In genomic region chr5:136020001-136020382, GRCh38 we compare ENCODE assay signal across 13 cellular contexts. TPM values are rescaled to one million over a fixed set of nuclear protein-coding genes. Genes with fewer than 3 reads are reported as not detected.
DNase-seq lines count a peak whose midpoint lies in the region; TF ChIP-seq lines count a peak whose summit lies in the region.
"Had no signal": no experiment of that assay in that cellular context is flagged by ENCODE, and none has a peak within 500 bp of the region (broad histone marks: within the 10 kb centered on the region; RNA-seq: fewer than 3 reads in every experiment).

No MANE protein-coding gene starts in this region.

- H3K4me3 Mint-ChIP-seq in Calu3 (ENCODE audit: low read depth, unreplicated experiment), result peak overlapping the region; percentile 44
- no peak overlapping the region for H3K4me3 Mint-ChIP-seq in activated T-helper 2 cell treated with anti-CD3 and anti-CD28 coated beads, Interferon-gamma antibody, Interleukin-2, Interleukin-4, amounts not matched to agents 10 μg/mL and 5 μg/mL and 100 μg/mL, durations not matched to agents 14 hours and 24 hours and 36 hours (ENCODE audit: low read depth)
- H3K4me3 Mint-ChIP-seq: activated CD8-positive, alpha-beta T cell treated with anti-CD3 and anti-CD28 coated beads, Interleukin-2, amount 10 ng/mL, durations not matched to agents 7 days and 5 days; naive B cell had no signal

- H3K79me2 ChIP-seq in hepatocyte, result no peaks in the 10 kb centered on the region

- peak overlapping the region; percentile 88 for H3K27ac Mint-ChIP-seq in Calu3 (ENCODE audit: unreplicated experiment)
- H3K27ac Mint-ChIP-seq in activated T-helper 2 cell treated with anti-CD3 and anti-CD28 coated beads, Interferon-gamma antibody, Interleukin-2, Interleukin-4, amounts not matched to agents 10 μg/mL and 5 μg/mL and 100 μg/mL, durations not matched to agents 14 hours and 24 hours and 36 hours, result no peak overlapping the region
- H3K27ac Mint-ChIP-seq: activated CD8-positive, alpha-beta T cell treated with anti-CD3 and anti-CD28 coated beads, Interleukin-2, amount 10 ng/mL, durations not matched to agents 7 days and 5 days had no signal

- TF ChIP-seq CTCF in Calu3 (IDR thresholded peaks at IDR 0.05; ENCODE audit: unreplicated experiment) (no peak), WI38 (IDR thresholded peaks at IDR 0.05; ENCODE audit: low read depth, low read length) (no peak), hepatocyte (IDR thresholded peaks at IDR 0.05; ENCODE audit: poor library complexity) (no peak)

- peak overlapping the region; percentile 16; the same call in 1 of the 2 replicates for H3K4me3 ChIP-seq in WI38 (ENCODE audit: low read depth, low read length)
- no peak overlapping the region for H3K4me3 ChIP-seq in hepatocyte
- no peak overlapping the region for H3K4me3 ChIP-seq in skin epidermis

- no peak overlapping the region for H2AFZ ChIP-seq in hepatocyte

- H3K9me2 ChIP-seq in hepatocyte (replicated peaks; ENCODE audit: insufficient read depth), result no peaks in the 10 kb centered on the region

- peaks cover 3% of the 10 kb centered on the region for H3K9me3 Mint-ChIP-seq in Calu3 (ENCODE audit: low read depth, unreplicated experiment)
- no peaks in the 10 kb centered on the region for H3K9me3 Mint-ChIP-seq in activated T-helper 2 cell treated with anti-CD3 and anti-CD28 coated beads, Interferon-gamma antibody, Interleukin-2, Interleukin-4, amounts not matched to agents 10 μg/mL and 5 μg/mL and 100 μg/mL, durations not matched to agents 14 hours and 24 hours and 36 hours

- intact Hi-C loops in Calu3 (cut with micrococcal nuclease; ENCODE audit: unreplicated experiment), result no loop called here
- intact Hi-C loops in activated T-helper 2 cell treated with anti-CD3 and anti-CD28 coated beads, Interferon-gamma antibody, Interleukin-2, Interleukin-4, amounts not matched to agents 10 μg/mL and 5 μg/mL and 100 μg/mL, durations not matched to agents 14 hours and 24 hours and 36 hours (cut with micrococcal nuclease), result no loop called here

- no peaks in the 10 kb centered on the region for H3K27me3 ChIP-seq in hepatocyte

- H3K36me3 Mint-ChIP-seq in Calu3 (ENCODE audit: insufficient read depth, unreplicated experiment), result peaks cover 20% of the 10 kb centered on the region
- no peaks in the 10 kb centered on the region for H3K36me3 Mint-ChIP-seq in activated T-helper 2 cell treated with anti-CD3 and anti-CD28 coated beads, Interferon-gamma antibody, Interleukin-2, Interleukin-4, amounts not matched to agents 10 μg/mL and 5 μg/mL and 100 μg/mL, durations not matched to agents 14 hours and 24 hours and 36 hours (ENCODE audit: low read depth)
- H3K36me3 Mint-ChIP-seq: naive B cell had no signal

- H3K27ac ChIP-seq in hepatocyte (peak overlapping the region; percentile 96), skin epidermis (peak overlapping the region in 16 of 21 experiments; percentile 5 to 88 (median 56)), substantia nigra (ENCODE audit: low read depth, low read length, poor library complexity, severe bottlenecking) (no peak overlapping the region)

- H4K20me1 ChIP-seq in hepatocyte (ENCODE audit: insufficient read depth, poor library complexity, severe bottlenecking), result no peaks in the 10 kb centered on the region

- peak overlapping the region; percentile 46 for H3K4me2 ChIP-seq in hepatocyte

- CTCF ChIA-PET in Calu3 (lab: Charles Lee), result interaction anchor here (1.0 to 1.4 kb wide), 2 partner anchors 34 to 75 kb away, joined by 3 read pairs; no protein-coding TSS in a partner anchor

- BruUV-seq in Calu3 (replicated peaks; lab: Mats Ljungman, UMichigan), result no TSS peak

- 42% methylated on average over 2 of the region's 2 CpGs for WGBS in hepatocyte (ENCODE audit: low lambda C conversion rate, missing lambda C conversion rate)

- H3K36me3 ChIP-seq in hepatocyte (replicated peaks; ENCODE audit: insufficient read depth, low read depth), result no peaks in the 10 kb centered on the region

- no peaks in the 10 kb centered on the region for H3K9me3 ChIP-seq in hepatocyte (ENCODE audit: low read depth)

- DNase-seq in Calu3 (no peak), hepatocyte (ENCODE audit: low spot score) (no peak), putamen (ENCODE audit: low spot score) (no peak), substantia nigra (lab: John Stamatoyannopoulos, UW) (no peak)
- no peak for DNase-seq in activated CD4-positive, CD25-positive, alpha-beta regulatory T cell (lab: John Stamatoyannopoulos, UW)
- DNase-seq in activated T-helper 2 cell treated with anti-CD3 and anti-CD28 coated beads, Interferon-gamma antibody, Interleukin-2, Interleukin-4, amounts not matched to agents 10 μg/mL and 5 μg/mL and 100 μg/mL, durations not matched to agents 14 hours and 24 hours and 36 hours (ENCODE audit: low spot score), result no peak
- DNase-seq: activated CD8-positive, alpha-beta T cell treated with anti-CD3 and anti-CD28 coated beads, Interleukin-2, amount 10 ng/mL, durations not matched to agents 7 days and 5 days; activated naive CD4-positive, alpha-beta T cell; caudate nucleus; naive B cell; NCI-H1048 had no signal

- no peaks in the 10 kb centered on the region for H3K27me3 Mint-ChIP-seq in Calu3 (ENCODE audit: unreplicated experiment)
- H3K27me3 Mint-ChIP-seq in activated T-helper 2 cell treated with anti-CD3 and anti-CD28 coated beads, Interferon-gamma antibody, Interleukin-2, Interleukin-4, amounts not matched to agents 10 μg/mL and 5 μg/mL and 100 μg/mL, durations not matched to agents 14 hours and 24 hours and 36 hours (ENCODE audit: low read depth), result peaks cover 36% of the 10 kb centered on the region

- peaks cover 77% of the 10 kb centered on the region for H3K4me1 Mint-ChIP-seq in Calu3 (ENCODE audit: low read depth, unreplicated experiment)
- peaks cover 5% of the 10 kb centered on the region for H3K4me1 Mint-ChIP-seq in activated T-helper 2 cell treated with anti-CD3 and anti-CD28 coated beads, Interferon-gamma antibody, Interleukin-2, Interleukin-4, amounts not matched to agents 10 μg/mL and 5 μg/mL and 100 μg/mL, durations not matched to agents 14 hours and 24 hours and 36 hours (ENCODE audit: low read depth)
- H3K4me1 Mint-ChIP-seq: naive B cell had no signal

- peaks cover 30% of the 10 kb centered on the region for H3K4me1 ChIP-seq in hepatocyte (ENCODE audit: insufficient read depth)

RNA-seq across cellular contexts. Expression of gene TGFBI, which starts 8.8 kb away (rescaled TPM):
- total RNA-seq in Calu3 (2022) (41.4 and 95.2 TPM in 2 replicates), hepatocyte (316 and 401 TPM in 2 replicates)
- polyA plus RNA-seq in hepatocyte, result 396 and 509 TPM in 2 replicates
- total RNA-seq in activated T-helper 2 cell treated with anti-CD3 and anti-CD28 coated beads, Interferon-gamma antibody, Interleukin-2, Interleukin-4, amounts not matched to agents 10 μg/mL and 5 μg/mL and 100 μg/mL, durations not matched to agents 14 hours and 24 hours and 36 hours, result not detected in 2 replicates
- total RNA-seq: activated CD8-positive, alpha-beta T cell treated with anti-CD3 and anti-CD28 coated beads, Interleukin-2, amount 10 ng/mL, durations not matched to agents 7 days and 5 days had no signal

Comparison
In these comparisons a context has a peak if more than half of its experiments do, and no peak if none do; other contexts are left out.
1. RNA of gene TGFBI, which starts 8.8 kb away (total RNA-seq): 316 to 401 TPM in hepatocyte and 41.4 to 95.2 TPM in Calu3; not detected in activated T-helper 2 cell treated with anti-CD3 and anti-CD28 coated beads, Interferon-gamma antibody, Interleukin-2, Interleukin-4, amounts not matched to agents 10 μg/mL and 5 μg/mL and 100 μg/mL, durations not matched to agents 14 hours and 24 hours and 36 hours; every median in the first group is over 10 times any median in the second.